In genomic region chr4:38753021-38753806, GRCh38 we compare ENCODE assay signal across 1 cellular context.
TF ChIP-seq lines count a peak whose summit lies in the region.

No MANE protein-coding gene starts in this region.

TF ChIP-seq in A549, 52 proteins besides CTCF, POLR2A, EP300 and RAD21 (continued from another document):
- TF ChIP-seq REST (IDR thresholded peaks at IDR 0.05): no peak
